ENCODE assay signal across 8 cellular contexts in genomic region chr7:72550454-72550853, GRCh38.
DNase-seq lines count a peak whose midpoint lies in the region; ATAC-seq, FAIRE-seq and TF ChIP-seq lines count a peak whose summit lies in the region.
"Not testable (repeated sequence)": the region's sequence is repeated elsewhere in the genome, so short reads cannot be mapped to it uniquely, and the experiment has no call there.

No MANE protein-coding gene starts in this region.

- not testable (repeated sequence) for H3K36me3 ChIP-seq in DND-41 (ENCODE audit: insufficient read depth, low read length); GM12878 (ENCODE audit: control insufficient read depth in 2 of 2, insufficient read depth in 2 of 2, low read length in 1 of 2)

- H2AFZ ChIP-seq in DND-41 (ENCODE audit: low read depth, low read length); GM12878 (ENCODE audit: control insufficient read depth, low read depth, low read length): not testable (repeated sequence)

- not testable (repeated sequence) for H3K4me1 Mint-ChIP-seq in activated CD4-positive, alpha-beta T cell treated with anti-CD3 and anti-CD28 coated beads for 36 hours

- 0 out of 3 replicates have a peak, but pooled peaks have one; percentile 22 for ATAC-seq in DND-41 (ENCODE audit: insufficient read depth, low read depth)
- ATAC-seq in activated CD4-positive, alpha-beta T cell treated with anti-CD3 and anti-CD28 coated beads for 36 hours; GM12878: not testable (repeated sequence)

- not testable (repeated sequence) for H3K4me3 ChIP-seq in DND-41 (ENCODE audit: low read depth in 1 of 2, low read length in 2 of 2); HL-60 (replicated peaks; ENCODE audit: insufficient read depth, low read length); GM12878; fibroblast of mammary gland (ENCODE audit: control insufficient read depth, low read depth, low read length)

- BruUV-seq in GM12878 (replicated peaks; lab: Mats Ljungman, UMichigan): not testable (repeated sequence)

- H3K4me2 ChIP-seq in DND-41 (ENCODE audit: insufficient read depth, low read length); GM12878 (ENCODE audit: control insufficient read depth, insufficient read depth): not testable (repeated sequence)

- POLR2A ChIA-PET in activated CD4-positive, alpha-beta T cell treated with anti-CD3 and anti-CD28 coated beads for 36 hours (lab: Charles Lee); GM12878 (lab: Charles Lee): not testable (repeated sequence)

- not testable (repeated sequence) for H3K4me1 ChIP-seq in DND-41 (ENCODE audit: insufficient read depth, low read length); GM12878 (ENCODE audit: control insufficient read depth, insufficient read depth, low read length)

- in situ Hi-C loops in GM12878 (cut with MboI): not testable (repeated sequence)

- not testable (repeated sequence) for H4K20me1 ChIP-seq in DND-41 (ENCODE audit: insufficient read depth, low read length); GM12878 (ENCODE audit: control insufficient read depth, insufficient read depth)

- H3K27ac Mint-ChIP-seq in activated CD4-positive, alpha-beta T cell treated with anti-CD3 and anti-CD28 coated beads for 36 hours: not testable (repeated sequence)

- TF ChIP-seq EP300 in GM12878 (IDR thresholded peaks at IDR 0.05; ENCODE audit: borderline replicate concordance in 1 of 2, control insufficient read depth in 1 of 2, low read depth in 2 of 2, low read length in 2 of 2): not testable (repeated sequence)

- not testable (repeated sequence) for H3K9me3 Mint-ChIP-seq in activated CD4-positive, alpha-beta T cell treated with anti-CD3 and anti-CD28 coated beads for 36 hours (ENCODE audit: low read depth)

- H3K9ac ChIP-seq in DND-41 (ENCODE audit: low read depth, low read length); GM12878 (ENCODE audit: control insufficient read depth, insufficient read depth, low read length): not testable (repeated sequence)

- peak; percentile 28 for DNase-seq in DND-41
- peak; percentile 4 to 6 for DNase-seq in HL-60 (ENCODE audit: low read depth in 1 of 2, low spot score in 1 of 2)
- peak; percentile 49 for DNase-seq in LHCN-M2 (ENCODE audit: low read depth)
- DNase-seq in NCI-H2171 (lab: John Stamatoyannopoulos, UW): peak; percentile 35
- peak; percentile 16 for DNase-seq in activated CD4-positive, alpha-beta T cell treated with anti-CD3 and anti-CD28 coated beads for 36 hours
- DNase-seq in GM12878 (ENCODE audit: low read depth, low spot score): not testable (repeated sequence)
- DNase-seq in fibroblast of mammary gland (ENCODE audit: low read depth): peak; percentile 4
- DNase-seq in myocyte (ENCODE audit: low read depth): peak; percentile 22

- not testable (repeated sequence) for H3K27me3 Mint-ChIP-seq in activated CD4-positive, alpha-beta T cell treated with anti-CD3 and anti-CD28 coated beads for 36 hours

- TF ChIP-seq CTCF in DND-41 (IDR thresholded peaks at IDR 0.05; ENCODE audit: borderline replicate concordance, extremely low read depth, low read length, poor library complexity, severe bottlenecking); HL-60 (IDR thresholded peaks at IDR 0.05; ENCODE audit: insufficient read depth, low read length); GM12878 (IDR thresholded peaks at IDR 0.05 in 2 of 3, conservative IDR thresholded peaks at IDR 0.05 in 1 of 3; ENCODE audit: control insufficient read depth in 2 of 3, extremely low read depth in 1 of 3, insufficient read depth in 1 of 3, low read depth in 3 of 3, low read length in 3 of 3); fibroblast of mammary gland (conservative IDR thresholded peaks at IDR 0.05; ENCODE audit: control insufficient read depth, insufficient read depth, low read depth, low read length): not testable (repeated sequence)

- TF ChIP-seq POLR2A in GM12878 (IDR thresholded peaks at IDR 0.05; ENCODE audit: low read depth, low read length): not testable (repeated sequence)

- not testable (repeated sequence) for TF ChIP-seq RAD21 in GM12878 (IDR thresholded peaks at IDR 0.05; ENCODE audit: insufficient read depth, low read depth, low read length)

- not testable (repeated sequence) for H3K27ac ChIP-seq in DND-41 (ENCODE audit: low read length); HL-60 (replicated peaks); GM12878 (ENCODE audit: control insufficient read depth, insufficient read depth)

- SMC1A ChIA-PET in GM12878 (lab: Charles Lee; ENCODE audit: uncharacterized antibody, unreplicated experiment): not testable (repeated sequence)

- CTCF ChIA-PET in activated CD4-positive, alpha-beta T cell treated with anti-CD3 and anti-CD28 coated beads for 36 hours (lab: Charles Lee); GM12878 (lab: Yijun Ruan, JAX): not testable (repeated sequence)

- intact Hi-C loops in activated CD4-positive, alpha-beta T cell treated with anti-CD3 and anti-CD28 coated beads for 36 hours (cut with DNase I, micrococcal nuclease); GM12878 (cut with micrococcal nuclease; ENCODE audit: unreplicated experiment): not testable (repeated sequence)

- not testable (repeated sequence) for FAIRE-seq in GM12878 (lab: Jason Lieb, UNC)

- not testable (repeated sequence) for H3K4me3 Mint-ChIP-seq in activated CD4-positive, alpha-beta T cell treated with anti-CD3 and anti-CD28 coated beads for 36 hours

- not testable (repeated sequence) for H3K27me3 ChIP-seq in DND-41 (ENCODE audit: insufficient read depth, low read length, poor library complexity); HL-60 (ENCODE audit: insufficient read depth, poor library complexity, severe bottlenecking); GM12878 (replicated peaks in 1 of 2; ENCODE audit: control insufficient read depth in 2 of 2, insufficient read depth in 2 of 2, low read length in 1 of 2)

- RAD21 ChIA-PET in GM12878 (lab: Charles Lee; ENCODE audit: unreplicated experiment): not testable (repeated sequence)

- H3K79me2 ChIP-seq in DND-41 (ENCODE audit: insufficient read depth, low read length); GM12878 (ENCODE audit: control insufficient read depth, insufficient read depth, low read length): not testable (repeated sequence)

- not testable (repeated sequence) for H3K36me3 Mint-ChIP-seq in activated CD4-positive, alpha-beta T cell treated with anti-CD3 and anti-CD28 coated beads for 36 hours (ENCODE audit: low read depth)

- not testable (repeated sequence) for H3K9me3 ChIP-seq in DND-41 (ENCODE audit: insufficient read depth, low read length, severe bottlenecking); GM12878 (replicated peaks; ENCODE audit: control insufficient read depth, insufficient read depth, low read length)

TF ChIP-seq in GM12878, 131 proteins besides CTCF, POLR2A, EP300 and RAD21:
- peak; percentile 89 for TF ChIP-seq YY1 (IDR thresholded peaks at IDR 0.05; ENCODE audit: low read depth, low read length)
- TF ChIP-seq TCF3 (IDR thresholded peaks at IDR 0.05; ENCODE audit: borderline replicate concordance, insufficient read depth, low read depth, low read length): peak; percentile 64; the same call in 1 of the 2 replicates
- peak; percentile 82; the same call in 1 of the 2 replicates for TF ChIP-seq TCF12 (IDR thresholded peaks at IDR 0.05; ENCODE audit: low read depth, low read length)
